19 cellular contexts compared by ENCODE assay signal in genomic region chr2:85231242-85231805, GRCh38.
DNase-seq lines count a peak whose midpoint lies in the region; ATAC-seq and TF ChIP-seq lines count a peak whose summit lies in the region.
"Had no signal": no experiment of that assay in that cellular context is flagged by ENCODE, and none has a peak within 500 bp of the region (broad histone marks: within the 10 kb centered on the region; RNA-seq: fewer than 3 reads in every experiment).

No MANE protein-coding gene starts in this region.

- H3K36me3 Mint-ChIP-seq in WTC11 = peaks cover 8% of the 10 kb centered on the region; the same call in 1 of the 2 replicates
- H3K36me3 Mint-ChIP-seq: naive thymus-derived CD8-positive, alpha-beta T cell had no signal

- H3K36me3 ChIP-seq in HEK293 (ENCODE audit: control insufficient read depth in 2 of 2, insufficient read depth in 1 of 2, low read length in 2 of 2) = no peaks in the 10 kb centered on the region
- H3K36me3 ChIP-seq in mesendoderm (ENCODE audit: control insufficient read depth, insufficient read depth, low read length) = no peaks in the 10 kb centered on the region

- H3K9me3 Mint-ChIP-seq in WTC11 = no peaks in the 10 kb centered on the region
- H3K9me3 Mint-ChIP-seq: naive thymus-derived CD8-positive, alpha-beta T cell; stimulated activated naive CD8-positive, alpha-beta T cell treated with anti-CD3 and anti-CD28 coated beads, Interleukin-15, Interleukin-2, amounts not matched to agents 100 ng/mL and 50 ng/mL, for 24 hours had no signal

- no peak overlapping the region for H2BK5ac ChIP-seq in mesendoderm (ENCODE audit: low read length)

- peak; percentile 26 for DNase-seq in DMS53 (lab: John Stamatoyannopoulos, UW)
- no peak for DNase-seq in DMS53 treated with DMSO at 0.1 percent for 48 hours (lab: John Stamatoyannopoulos, UW; ENCODE audit: unreplicated experiment)
- DNase-seq in WTC11 (ENCODE audit: low spot score) = peak; percentile 44
- DNase-seq in mesendoderm = peak; percentile 72
- no peak for DNase-seq in activated effector memory CD4-positive, alpha-beta T cell treated with anti-CD3 and anti-CD28 coated beads, Interleukin-2, amount 50 U/mL, for 16 hours
- DNase-seq in GDM1 (lab: John Stamatoyannopoulos, UW) = no peak
- DNase-seq: 8988T; activated CD4-positive, alpha-beta T cell treated with anti-CD3 and anti-CD28 coated beads for 1 hour; activated gamma-delta T cell; amygdala; C1 segment of cervical spinal cord; naive thymus-derived CD8-positive, alpha-beta T cell; NCI-H1048; NCI-H2171; SIG-M5 had no signal

- no peak overlapping the region for H3K4me3 ChIP-seq in HEK293 (ENCODE audit: low read depth, low read length)
- H3K4me3 ChIP-seq in mesendoderm (ENCODE audit: low read length) = no peak overlapping the region
- H3K4me3 ChIP-seq: lung had no signal

- H4K8ac ChIP-seq in mesendoderm (ENCODE audit: low read depth, low read length) = no peak overlapping the region

- ATAC-seq in WTC11 (peak; percentile 50), GM19351 (IDR thresholded peaks at IDR 0.05; ENCODE audit: unreplicated experiment) (no peak)
- ATAC-seq: naive thymus-derived CD8-positive, alpha-beta T cell had no signal

- no peak overlapping the region for H2AK5ac ChIP-seq in mesendoderm (ENCODE audit: low read length)

- H3K27ac ChIP-seq in HEK293 (ENCODE audit: extremely low read depth, low read depth, low read length) (no peak overlapping the region), mesendoderm (ENCODE audit: low read depth, low read length) (no peak overlapping the region)

- CTCF ChIA-PET in HEK293 (lab: Yijun Ruan, JAX) = interaction anchor here (0.6 to 1.6 kb wide), 5 partner anchors 17 to 99 kb away, joined by 3 to 8 read pairs (median 3); partner anchors contain the start of gene TCF7L1
- CTCF ChIA-PET in WTC11 (lab: Charles Lee) = interaction anchor here (0.8 to 3.3 kb wide), 15 partner anchors 11 to 166 kb away, joined by 3 to 17 read pairs (median 4); partner anchors contain the start of gene TCF7L1

- no peaks in the 10 kb centered on the region for H3K27me3 ChIP-seq in mesendoderm (ENCODE audit: insufficient read depth, low read length, poor library complexity)

- POLR2A ChIA-PET in HEK293 (lab: Yijun Ruan, JAX) (no interaction called here), WTC11 (lab: Charles Lee) (interaction anchor here (1.4 to 1.9 kb wide), 2 partner anchors 24 to 40 kb away, joined by 3 to 9 read pairs; no protein-coding TSS in a partner anchor)

- no peak overlapping the region for H3K9ac ChIP-seq in mesendoderm (ENCODE audit: low read length)

- no peak overlapping the region for H3K18ac ChIP-seq in mesendoderm (ENCODE audit: low read length)

- no peak overlapping the region for H2BK15ac ChIP-seq in mesendoderm (replicated peaks; ENCODE audit: low read depth)

- H3K27me3 Mint-ChIP-seq in WTC11 (ENCODE audit: low read depth) = no peaks in the 10 kb centered on the region

- no peak overlapping the region for H3K23ac ChIP-seq in mesendoderm (ENCODE audit: low read length)

- H2BK120ac ChIP-seq in mesendoderm (ENCODE audit: low read depth, low read length) = no peak overlapping the region

- H4K5ac ChIP-seq in mesendoderm (ENCODE audit: low read length) = no peak overlapping the region

- TF ChIP-seq CTCF in HEK293 (tag by site-specific recombination; IDR thresholded peaks at IDR 0.05) = peak; percentile 29
- TF ChIP-seq CTCF in WTC11 (IDR thresholded peaks at IDR 0.05) = no peak

- no CpG with 5 or more reads among the region's 8 CpGs for WGBS in mesendoderm (ENCODE audit: extremely low coverage, insufficient coverage, low lambda C conversion rate)

- H3K4me3 Mint-ChIP-seq in WTC11 = peak overlapping the region; percentile 18
- H3K4me3 Mint-ChIP-seq: naive thymus-derived CD8-positive, alpha-beta T cell; stimulated activated naive CD8-positive, alpha-beta T cell treated with anti-CD3 and anti-CD28 coated beads, Interleukin-15, Interleukin-2, amounts not matched to agents 100 ng/mL and 50 ng/mL, for 24 hours had no signal

- peaks cover 80% of the 10 kb centered on the region for H3K4me1 Mint-ChIP-seq in WTC11

- H3K79me1 ChIP-seq in mesendoderm (ENCODE audit: low read length) = peaks cover 1% of the 10 kb centered on the region

- H3K9me3 ChIP-seq in HEK293 (ENCODE audit: control insufficient read depth, insufficient read depth, low read depth, low read length) = no peaks in the 10 kb centered on the region

- H3K27ac Mint-ChIP-seq in WTC11 = peak overlapping the region; percentile 84
- H3K27ac Mint-ChIP-seq: naive thymus-derived CD8-positive, alpha-beta T cell; stimulated activated naive CD8-positive, alpha-beta T cell treated with anti-CD3 and anti-CD28 coated beads, Interleukin-15, Interleukin-2, amounts not matched to agents 100 ng/mL and 50 ng/mL, for 24 hours had no signal

- no peaks in the 10 kb centered on the region for H3K79me2 ChIP-seq in mesendoderm (ENCODE audit: control insufficient read depth, insufficient read depth, low read length)

- no peak overlapping the region for H3K56ac ChIP-seq in mesendoderm (ENCODE audit: low read length)

- H3K4me2 ChIP-seq in mesendoderm (ENCODE audit: low read length) = no peak overlapping the region

- H3K4me1 ChIP-seq in HEK293 (ENCODE audit: control insufficient read depth, insufficient read depth, low read length) (no peaks in the 10 kb centered on the region), mesendoderm (ENCODE audit: control insufficient read depth, low read depth, low read length) (peaks cover 18% of the 10 kb centered on the region)

- H3K4ac ChIP-seq in mesendoderm (ENCODE audit: low read depth, low read length) = no peak overlapping the region

TF ChIP-seq in HEK293, 187 proteins besides CTCF, POLR2A, EP300 and RAD21:
- TF ChIP-seq GLI2 (tag by site-specific recombination; IDR thresholded peaks at IDR 0.05; ENCODE audit: borderline replicate concordance, low read depth) (no peak), ZXDB (tag by site-specific recombination; IDR thresholded peaks at IDR 0.05) (no peak), SETDB1 (IDR thresholded peaks at IDR 0.05; ENCODE audit: insufficient read length, low read length) (no peak), ZNF16 (tag by site-specific recombination; IDR thresholded peaks at IDR 0.05; ENCODE audit: low read depth) (no peak)
- TF ChIP-seq, protein P1, sequence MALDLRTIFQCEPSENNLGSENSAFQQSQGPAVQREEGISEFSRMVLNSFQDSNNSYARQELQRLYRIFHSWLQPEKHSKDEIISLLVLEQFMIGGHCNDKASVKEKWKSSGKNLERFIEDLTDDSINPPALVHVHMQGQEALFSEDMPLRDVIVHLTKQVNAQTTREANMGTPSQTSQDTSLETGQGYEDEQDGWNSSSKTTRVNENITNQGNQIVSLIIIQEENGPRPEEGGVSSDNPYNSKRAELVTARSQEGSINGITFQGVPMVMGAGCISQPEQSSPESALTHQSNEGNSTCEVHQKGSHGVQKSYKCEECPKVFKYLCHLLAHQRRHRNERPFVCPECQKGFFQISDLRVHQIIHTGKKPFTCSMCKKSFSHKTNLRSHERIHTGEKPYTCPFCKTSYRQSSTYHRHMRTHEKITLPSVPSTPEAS (tag by site-specific recombination; IDR thresholded peaks at IDR 0.05) = no peak
TF ChIP-seq in HEK293: peak in this region for 0.

TF ChIP-seq in WTC11, 78 proteins besides CTCF, POLR2A, EP300 and RAD21:
- TF ChIP-seq USF2 (CRISPR knock-in tag; IDR thresholded peaks at IDR 0.05) (peak; percentile 85), USF1 (CRISPR knock-in tag; IDR thresholded peaks at IDR 0.05) (peak; percentile 83), SMAD4 (CRISPR knock-in tag; IDR thresholded peaks at IDR 0.05) (no peak)

Comparison
In these comparisons a context has a peak if more than half of its experiments do, and no peak if none do; other contexts are left out.
1. DNase-seq: peak in DMS53 (single experiment), WTC11 (single experiment) and mesendoderm (single experiment); none in DMS53 treated with DMSO at 0.1 percent for 48 hours (single experiment), activated effector memory CD4-positive, alpha-beta T cell treated with anti-CD3 and anti-CD28 coated beads, Interleukin-2, amount 50 U/mL, for 16 hours (single experiment) and GDM1 (single experiment).